In the genomic region with DNA sequence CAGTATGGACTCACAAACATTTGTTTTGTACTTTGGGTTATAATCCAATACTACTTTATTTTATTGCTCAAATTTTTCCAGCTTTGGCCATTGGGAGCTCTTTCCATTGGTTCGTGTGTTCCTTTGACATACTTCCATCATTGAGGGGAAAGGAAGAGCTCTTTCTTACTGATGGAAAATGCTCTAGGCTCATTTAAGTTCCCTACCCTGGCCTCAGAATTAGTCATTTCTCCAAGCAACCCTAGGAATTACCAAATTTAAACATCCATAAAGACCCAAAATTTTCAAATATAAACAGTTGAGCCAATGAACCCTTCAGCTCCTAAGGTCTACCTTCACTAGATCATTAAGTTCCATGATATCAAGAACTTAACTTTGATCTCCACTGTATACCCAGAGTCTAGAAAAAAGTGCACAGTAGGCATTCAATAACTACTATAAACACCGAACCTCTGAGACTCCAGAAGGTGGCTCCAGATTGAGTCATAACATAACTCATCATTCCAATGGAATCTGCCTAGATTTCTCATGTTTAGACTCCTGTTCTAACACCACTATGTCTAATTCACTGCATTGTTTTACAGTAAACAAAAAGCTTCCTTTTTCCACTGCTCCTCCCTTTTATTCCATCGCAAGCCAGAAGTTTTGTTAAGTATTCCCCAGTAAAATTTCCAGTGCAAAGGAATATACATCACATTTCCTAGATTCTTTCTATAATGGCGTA, we compare ENCODE assay signal across 12 cellular contexts. TPM values are rescaled to one million over a fixed set of nuclear protein-coding genes. Genes with fewer than 3 reads are reported as not detected.
DNase-seq lines count a peak whose midpoint lies in the region; ATAC-seq and TF ChIP-seq lines count a peak whose summit lies in the region.
"Had no signal": no experiment of that assay in that cellular context is flagged by ENCODE, and none has a peak within 500 bp of the region (broad histone marks: within the 10 kb centered on the region; RNA-seq: fewer than 3 reads in every experiment).

No MANE protein-coding gene starts in this region.

- peaks cover 47% of the 10 kb centered on the region for H3K4me1 ChIP-seq in skeletal muscle satellite cell (ENCODE audit: control insufficient read depth, insufficient read depth, low read length)

- H3K4me2 ChIP-seq in skeletal muscle satellite cell (ENCODE audit: low read length): peak overlapping the region; percentile 19

- H3K9ac ChIP-seq in skeletal muscle satellite cell (ENCODE audit: low read depth, low read length): no peak overlapping the region

- H3K36me3 ChIP-seq in skeletal muscle satellite cell (ENCODE audit: insufficient read depth, low read length): peaks cover 31% of the 10 kb centered on the region
- H3K36me3 ChIP-seq: sigmoid colon had no signal

- DNase-seq in HFF-Myc (ENCODE audit: extremely low read depth, low read depth) (peak; percentile 65), SW 1271 (lab: John Stamatoyannopoulos, UW) (peak; percentile 78 to 94), fibroblast of the aortic adventitia (ENCODE audit: low read depth) (peak; percentile 84), NCI-H345 treated with DMSO at 0.1 percent for 48 hours (lab: John Stamatoyannopoulos, UW; ENCODE audit: unreplicated experiment) (no peak)
- DNase-seq: endodermal cell, GDM1, NCI-H1417 treated with DMSO at 0.1 percent for 48 hours, sigmoid colon had no signal

- no peaks in the 10 kb centered on the region for H3K27me3 ChIP-seq in skeletal muscle satellite cell (ENCODE audit: control insufficient read depth, insufficient read depth, low read length)
- H3K27me3 ChIP-seq: sigmoid colon had no signal

- ATAC-seq in HG02759 (IDR thresholded peaks at IDR 0.05; ENCODE audit: unreplicated experiment) (no peak), GM21526 (IDR thresholded peaks at IDR 0.05; ENCODE audit: low FRiP score, unreplicated experiment) (no peak)

- TF ChIP-seq CTCF in HFF-Myc (IDR thresholded peaks at IDR 0.05; ENCODE audit: low read depth, low read length, missing control alignments) (no peak), fibroblast of the aortic adventitia (IDR thresholded peaks at IDR 0.05; ENCODE audit: insufficient read depth, low read length) (no peak)

- no peak overlapping the region for H3K4me3 ChIP-seq in HFF-Myc (replicated peaks; ENCODE audit: low read depth, low read length)
- H3K4me3 ChIP-seq in fibroblast of the aortic adventitia (ENCODE audit: low read depth, low read length): no peak overlapping the region
- no peak overlapping the region for H3K4me3 ChIP-seq in skeletal muscle satellite cell (ENCODE audit: low read length)
- H3K4me3 ChIP-seq: lung, sigmoid colon had no signal

- no peaks in the 10 kb centered on the region for H3K9me3 ChIP-seq in skeletal muscle satellite cell (replicated peaks; ENCODE audit: low read length)
- H3K9me3 ChIP-seq: sigmoid colon had no signal

RNA-seq across cellular contexts. Expression of a gene that starts 39.0 kb away (rescaled TPM):
- total RNA-seq in fibroblast of the aortic adventitia (ENCODE audit: low replicate concordance): 38.2 and 90.9 TPM in 2 replicates
- total RNA-seq in skeletal muscle satellite cell (2012; rRNA removed): 96.6 and 129 TPM in 2 replicates
